1 cellular context compared by ENCODE assay signal in genomic region chr7:6495597-6496262, GRCh38.
A peak's percentile ranks its signal among the peaks of the same experiment; 100 is the strongest.
TF ChIP-seq lines count a peak whose summit lies in the region.

No MANE protein-coding gene starts in this region.

TF ChIP-seq in SK-N-SH treated with all-trans-retinoic acid at 6 μM for 48 hours, 23 proteins besides CTCF, POLR2A, EP300 and RAD21 (continued from another document):
- no peak for TF ChIP-seq PPARA (CRISPR knock-in tag; IDR thresholded peaks at IDR 0.05; ENCODE audit: borderline replicate concordance)
- TF ChIP-seq BACH2 (CRISPR knock-in tag; IDR thresholded peaks at IDR 0.05; ENCODE audit: borderline replicate concordance): no peak
- TF ChIP-seq TCF4 (CRISPR knock-in tag; IDR thresholded peaks at IDR 0.05; ENCODE audit: borderline replicate concordance): peak; percentile 44; the same call in 1 of the 2 replicates
- TF ChIP-seq RARB (CRISPR knock-in tag; IDR thresholded peaks at IDR 0.05): no peak
